ENCODE assay signal across 16 cellular contexts in the genomic region with DNA sequence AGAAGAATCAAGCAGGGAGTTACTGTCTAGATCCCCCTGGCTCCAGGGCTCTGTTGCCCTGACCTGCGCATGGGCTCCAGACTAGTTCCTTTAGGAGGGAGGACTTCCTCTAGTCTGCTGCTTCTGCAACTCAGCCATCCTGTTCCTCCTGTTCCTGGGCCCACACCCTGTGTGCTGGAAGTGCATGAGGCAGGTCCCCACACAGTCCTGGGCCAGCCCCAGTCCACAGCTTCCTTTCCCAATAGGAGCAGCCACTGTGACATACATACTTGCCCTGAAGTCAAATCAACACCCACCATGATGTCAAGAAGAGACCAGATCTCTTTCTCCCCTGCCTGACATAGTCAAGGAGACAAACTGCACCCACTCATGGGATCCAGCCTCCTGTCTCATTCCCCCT. TPM values are rescaled to one million over a fixed set of nuclear protein-coding genes. Genes with fewer than 3 reads are reported as not detected.
DNase-seq lines count a peak whose midpoint lies in the region; ATAC-seq and TF ChIP-seq lines count a peak whose summit lies in the region.
"Had no signal": no experiment of that assay in that cellular context is flagged by ENCODE, and none has a peak within 500 bp of the region (broad histone marks: within the 10 kb centered on the region; RNA-seq: fewer than 3 reads in every experiment).

No MANE protein-coding gene starts in this region.

- 36 to 58% methylated on average over 1 of the region's 1 CpG for WGBS in lung, 2 donors

- ATAC-seq in Right ventricle myocardium inferior (peak; percentile 70), lung (ENCODE audit: insufficient read depth, low FRiP score) (peak; percentile 43), GM18520 (IDR thresholded peaks at IDR 0.05; ENCODE audit: unreplicated experiment) (no peak)

- H3K36me3 Mint-ChIP-seq in endothelial cell (ENCODE audit: low read depth, unreplicated experiment) = peaks cover 2% of the 10 kb centered on the region

- H3K27ac Mint-ChIP-seq in endothelial cell (ENCODE audit: unreplicated experiment) = peak overlapping the region; percentile 72
- H3K27ac Mint-ChIP-seq: activated T-cell treated with anti-CD3 and anti-CD28 coated beads, Interleukin-2, amount 50 U/mL, for 24 hours had no signal

- no peaks in the 10 kb centered on the region for H3K9me3 Mint-ChIP-seq in endothelial cell (ENCODE audit: unreplicated experiment)
- H3K9me3 Mint-ChIP-seq: activated T-cell treated with anti-CD3 and anti-CD28 coated beads, Interleukin-2, amount 50 U/mL, for 24 hours had no signal

- peaks cover 9% of the 10 kb centered on the region for H3K27me3 Mint-ChIP-seq in endothelial cell (ENCODE audit: unreplicated experiment)

- no peak for DNase-seq in Right ventricle myocardium inferior (ENCODE audit: missing footprints)
- DNase-seq in right atrium auricular region (ENCODE audit: low spot score) = no peak
- no peak for DNase-seq in endothelial cell (ENCODE audit: low spot score)
- no peak for DNase-seq in lung (ENCODE audit: low spot score)
- DNase-seq in ureter (ENCODE audit: low spot score) = peak; percentile 83
- no peak for DNase-seq in activated naive CD4-positive, alpha-beta T cell (lab: John Stamatoyannopoulos, UW)
- no peak for DNase-seq in AG08395 (ENCODE audit: low spot score)
- DNase-seq: activated CD4-positive, alpha-beta T cell treated with anti-CD3 and anti-CD28 coated beads for 1 hour; activated T-cell treated with anti-CD3 and anti-CD28 coated beads, Interleukin-2, amount 50 U/mL, for 24 hours; Caco-2; stimulated activated CD4-positive, alpha-beta T cell treated with anti-CD3 and anti-CD28 coated beads, Interleukin-12 subunit alpha, Interleukin-12 subunit beta, amount 100 ng/mL, for 4 hours had no signal

- H3K4me3 Mint-ChIP-seq in endothelial cell (ENCODE audit: unreplicated experiment) = no peak overlapping the region
- H3K4me3 Mint-ChIP-seq: activated T-cell treated with anti-CD3 and anti-CD28 coated beads, Interleukin-2, amount 50 U/mL, for 24 hours had no signal

- H3K27me3 ChIP-seq in right atrium auricular region = no peaks in the 10 kb centered on the region
- no peaks in the 10 kb centered on the region for H3K27me3 ChIP-seq in lung (ENCODE audit: control insufficient read depth, insufficient read depth)

- H3K4me1 ChIP-seq in right atrium auricular region (no peaks in the 10 kb centered on the region), lung (ENCODE audit: control insufficient read depth in 2 of 2, insufficient read depth in 2 of 2, low read length in 2 of 2) (peaks cover 0 to 5% of the 10 kb centered on the region in 2 donors)
- H3K4me1 ChIP-seq: Caco-2 had no signal

- H3K27ac ChIP-seq in right atrium auricular region (no peak overlapping the region), lung (ENCODE audit: low read depth in 1 of 2, low read length in 1 of 2) (no peak overlapping the region)

- H3K4me3 ChIP-seq in right atrium auricular region (no peak overlapping the region), lung (no peak overlapping the region)

- H3K9me3 ChIP-seq in right atrium auricular region (no peaks in the 10 kb centered on the region), lung (ENCODE audit: control insufficient read depth in 2 of 2, insufficient read depth in 1 of 2, low read length in 1 of 2) (no peaks in the 10 kb centered on the region)
- H3K9me3 ChIP-seq: Caco-2 had no signal

- H3K4me1 Mint-ChIP-seq in endothelial cell (ENCODE audit: unreplicated experiment) = peaks cover 29% of the 10 kb centered on the region

- intact Hi-C loops in Right ventricle myocardium inferior (cut with DNase I) = no loop called here

- TF ChIP-seq CTCF in right atrium auricular region (IDR thresholded peaks at IDR 0.05) = no peak
- no peak for TF ChIP-seq CTCF in endothelial cell (IDR thresholded peaks at IDR 0.05; ENCODE audit: unreplicated experiment)
- TF ChIP-seq CTCF in lung (IDR thresholded peaks at IDR 0.05; ENCODE audit: control extremely low read depth, extremely low read depth) = no peak

- H3K36me3 ChIP-seq in right atrium auricular region (no peaks in the 10 kb centered on the region), lung (ENCODE audit: control insufficient read depth in 2 of 2, insufficient read depth in 2 of 2, low read length in 2 of 2) (no peaks in the 10 kb centered on the region)

RNA-seq across cellular contexts. Expression of a gene that starts 1.3 kb away (rescaled TPM):
- total RNA-seq in Right ventricle myocardium inferior (not detected), right atrium auricular region (under 1 TPM in 1 of 2 donors, not detected in 1; 0.28 TPM), endothelial cell (ENCODE audit: unreplicated experiment) (not detected), lung (not detected), ureter (not detected)
- polyA plus RNA-seq in lung = not detected
- total RNA-seq: Caco-2, epithelial cell of proximal tubule, lung microvascular endothelial cell, omental fat pad, subcutaneous adipose tissue had no signal

RNA-seq across cellular contexts. Expression of a gene that starts 24.5 kb away (rescaled TPM):
- total RNA-seq in Right ventricle myocardium inferior (not detected), right atrium auricular region (under 1 TPM in 1 of 2 donors, not detected in 1; 0.16 TPM), endothelial cell (ENCODE audit: unreplicated experiment) (0.82 TPM), lung (under 1 TPM; 0.31 to 0.68 TPM), ureter (0.83 TPM)
- under 1 TPM; 0.11 to 0.45 TPM for polyA plus RNA-seq in lung
